17 cellular contexts compared by ENCODE assay signal in the genomic region with DNA sequence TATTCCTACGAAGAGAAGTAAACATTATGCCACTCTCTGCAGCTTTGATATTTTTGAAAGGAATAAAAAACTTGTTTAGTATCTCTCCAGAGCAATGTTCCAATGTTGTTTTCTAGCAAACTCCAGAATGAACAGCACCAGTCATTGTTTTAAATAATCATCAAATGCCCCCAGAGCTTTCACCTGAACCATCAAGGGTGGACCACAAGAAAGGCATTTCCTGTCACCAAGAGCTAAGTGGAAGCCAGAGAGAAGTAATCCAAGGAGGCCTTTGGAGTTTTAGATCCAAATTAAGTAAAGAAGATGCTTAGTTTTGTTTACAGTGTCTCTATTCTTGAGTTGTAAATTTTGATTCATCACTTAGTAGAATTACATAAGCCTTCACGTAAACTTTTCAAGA.
DNase-seq lines count a peak whose midpoint lies in the region; ATAC-seq, FAIRE-seq and TF ChIP-seq lines count a peak whose summit lies in the region.
"Had no signal": no experiment of that assay in that cellular context is flagged by ENCODE, and none has a peak within 500 bp of the region (broad histone marks: within the 10 kb centered on the region; RNA-seq: fewer than 3 reads in every experiment).

No MANE protein-coding gene starts in this region.

- no peaks in the 10 kb centered on the region for H3F3A ChIP-seq in GM23338 (replicated peaks; ENCODE audit: low read depth)

- H4K5ac ChIP-seq in H9 (ENCODE audit: insufficient read length, low read depth, low read length): no peak overlapping the region

- no peak overlapping the region for H3T11ph ChIP-seq in H9 (ENCODE audit: low read length)

- H4K91ac ChIP-seq in H9 (ENCODE audit: insufficient read length, low read depth, low read length): no peak overlapping the region

- H2AFZ ChIP-seq in GM23338 (no peak overlapping the region), H9 (ENCODE audit: low read length) (no peak overlapping the region)

- H3K79me2 ChIP-seq in GM23338 (replicated peaks; ENCODE audit: insufficient read depth) (no peaks in the 10 kb centered on the region), H9 (ENCODE audit: insufficient read depth, low read length) (no peaks in the 10 kb centered on the region)

- no peak overlapping the region for H3K4ac ChIP-seq in H9 (ENCODE audit: low read depth, low read length)

- H3K4me2 ChIP-seq in GM23338 (0 out of 2 replicates have a peak overlapping the region, but pooled peaks have one; percentile 2), H9 (ENCODE audit: insufficient read depth, insufficient read length, low read length) (no peak overlapping the region)

- peak overlapping the region; percentile 29 for H3K27ac Mint-ChIP-seq in CD8-positive, alpha-beta T cell
- H3K27ac Mint-ChIP-seq in GM23338 (no peak overlapping the region), nephron (peak overlapping the region; percentile 33 to 60 (median 39)), H9 (peak overlapping the region in 1 of 3 experiments; percentile 41; a peak in 1 of 7 replicates)

- no peak overlapping the region for H4K8ac ChIP-seq in H9 (replicated peaks; ENCODE audit: insufficient read length, low read depth, low read length)

- H2BK120ac ChIP-seq in H9 (ENCODE audit: low read depth, low read length, poor library complexity, severe bottlenecking): no peak overlapping the region

- H3K9me2 ChIP-seq in GM23338 (ENCODE audit: insufficient read depth): no peaks in the 10 kb centered on the region

- no peaks in the 10 kb centered on the region for H3K9me3 Mint-ChIP-seq in CD8-positive, alpha-beta T cell
- H3K9me3 Mint-ChIP-seq in GM23338: no peaks in the 10 kb centered on the region
- H3K9me3 Mint-ChIP-seq in nephron: no peaks in the 10 kb centered on the region
- H3K9me3 Mint-ChIP-seq in H9: no peaks in the 10 kb centered on the region

- TF ChIP-seq CTCF in CD8-positive, alpha-beta T cell (IDR thresholded peaks at IDR 0.05): no peak
- TF ChIP-seq CTCF in D721Med (IDR thresholded peaks at IDR 0.05; ENCODE audit: insufficient read depth, missing control alignments) (no peak), GM23338 (conservative IDR thresholded peaks at IDR 0.05; ENCODE audit: low read depth in 2 of 2) (no peak), nephron (IDR thresholded peaks at IDR 0.05; ENCODE audit: unreplicated experiment in 3 of 3) (no peak), H9 (conservative IDR thresholded peaks at IDR 0.05) (no peak)

- H3K14ac ChIP-seq in H9 (ENCODE audit: insufficient read depth, low read length): no peak overlapping the region

- no peaks in the 10 kb centered on the region for H3K9me3 ChIP-seq in CD8-positive, alpha-beta T cell (ENCODE audit: low read length)
- no peaks in the 10 kb centered on the region for H3K9me3 ChIP-seq in H9 (ENCODE audit: control insufficient read depth, low read depth, low read length)
- H3K9me3 ChIP-seq: Caco-2 had no signal

- CTCF ChIA-PET in CD8-positive, alpha-beta T cell (lab: Charles Lee): no interaction called here

- ATAC-seq in CD8-positive, alpha-beta T cell: no peak
- no peak for ATAC-seq in GM23338
- ATAC-seq: GM12878, HCT116 had no signal

- no peak for DNase-seq in CD8-positive, alpha-beta T cell
- DNase-seq in D721Med (ENCODE audit: insufficient read length, low spot score): no peak
- peak; percentile 10 for DNase-seq in GM23338 (ENCODE audit: low spot score)
- no peak for DNase-seq in activated CD4-positive, alpha-beta T cell treated with anti-CD3 and anti-CD28 coated beads, Interleukin-2, amount 50 U/mL, for 48 hours
- no peak for DNase-seq in H9
- DNase-seq in GF-D8 (lab: John Stamatoyannopoulos, UW): no peak
- DNase-seq: C1 segment of cervical spinal cord; Caco-2; CD4-positive, alpha-beta memory T cell; DMS 273 treated with DMSO at 0.1 percent for 48 hours; DMS79; H7 had no signal

- H3K23ac ChIP-seq in H9 (ENCODE audit: insufficient read length, low read depth, low read length): no peak overlapping the region

- H3K4me3 ChIP-seq in CD8-positive, alpha-beta T cell (ENCODE audit: low read depth, low read length): no peak overlapping the region
- no peak overlapping the region for H3K4me3 ChIP-seq in GM23338
- H3K4me3 ChIP-seq: GM12878 had no signal

- intact Hi-C loops in CD8-positive, alpha-beta T cell (cut with DNase I, micrococcal nuclease): no loop called here

- no CpG with 5 or more reads among the region's 2 CpGs for whole genome bisulfite sequencing in H9 (ENCODE audit: extremely low coverage, insufficient read length, low lambda C conversion rate)

- peak; percentile 6 for FAIRE-seq in D721Med (lab: Jason Lieb, UNC)
- FAIRE-seq: G401.6, GM12878, H1 had no signal

- no peak overlapping the region for H3K27ac ChIP-seq in CD8-positive, alpha-beta T cell (ENCODE audit: low read depth, low read length)
- H3K27ac ChIP-seq in GM23338 (ENCODE audit: low read depth): no peak overlapping the region
- no peak overlapping the region for H3K27ac ChIP-seq in H9 (ENCODE audit: insufficient read length, low read depth, low read length)

- no peaks in the 10 kb centered on the region for H3K23me2 ChIP-seq in H9 (ENCODE audit: insufficient read length, low read depth, low read length, poor library complexity, severe bottlenecking)

- no peaks in the 10 kb centered on the region for H3K79me1 ChIP-seq in H9 (ENCODE audit: insufficient read depth, low read depth, low read length, poor library complexity, severe bottlenecking)

- peaks cover 36% of the 10 kb centered on the region for H3K36me3 Mint-ChIP-seq in CD8-positive, alpha-beta T cell
- H3K36me3 Mint-ChIP-seq in GM23338 (ENCODE audit: low read depth): no peaks in the 10 kb centered on the region
- H3K36me3 Mint-ChIP-seq in nephron (ENCODE audit: low read depth): no peaks in the 10 kb centered on the region
- no peaks in the 10 kb centered on the region for H3K36me3 Mint-ChIP-seq in H9 (ENCODE audit: insufficient read depth in 1 of 3, low read depth in 3 of 3)

- no peak overlapping the region for H2AK5ac ChIP-seq in H9 (ENCODE audit: insufficient read length, low read length)

- H3K4me3 Mint-ChIP-seq in CD8-positive, alpha-beta T cell: no peak overlapping the region
- H3K4me3 Mint-ChIP-seq in GM23338 (no peak overlapping the region), nephron (no peak overlapping the region), H9 (no peak overlapping the region)
- H3K4me3 Mint-ChIP-seq: CD4-positive, alpha-beta memory T cell had no signal

- H3K36me3 ChIP-seq in CD8-positive, alpha-beta T cell (ENCODE audit: insufficient read depth, low read length): no peaks in the 10 kb centered on the region
- no peaks in the 10 kb centered on the region for H3K36me3 ChIP-seq in GM23338 (ENCODE audit: insufficient read depth)

- no peaks in the 10 kb centered on the region for H3K27me3 ChIP-seq in CD8-positive, alpha-beta T cell (ENCODE audit: insufficient read depth, low read length)
- H3K27me3 ChIP-seq in GM23338 (ENCODE audit: insufficient read depth) (no peaks in the 10 kb centered on the region), H9 (ENCODE audit: insufficient read depth, low read length) (no peaks in the 10 kb centered on the region)

- H2BK20ac ChIP-seq in H9 (ENCODE audit: low read depth, low read length, poor library complexity, severe bottlenecking): no peak overlapping the region

- H3K18ac ChIP-seq in H9 (ENCODE audit: insufficient read length, low read depth, low read length): no peak overlapping the region

- H3K4me1 Mint-ChIP-seq in CD8-positive, alpha-beta T cell (ENCODE audit: low read depth): peaks cover 46% of the 10 kb centered on the region
- H3K4me1 Mint-ChIP-seq in GM23338 (peaks cover 61% of the 10 kb centered on the region), nephron (peaks cover 52% of the 10 kb centered on the region), H9 (peaks cover 55 to 58% of the 10 kb centered on the region in 2 experiments)

- H3K9ac ChIP-seq in H9 (ENCODE audit: extremely low read depth, insufficient read length, low read length): no peak overlapping the region

- H2BK5ac ChIP-seq in H9 (ENCODE audit: insufficient read length, low read length): no peak overlapping the region

- H3K27me3 Mint-ChIP-seq in CD8-positive, alpha-beta T cell (ENCODE audit: low read depth): no peaks in the 10 kb centered on the region
- H3K27me3 Mint-ChIP-seq in GM23338 (ENCODE audit: insufficient read depth, low read depth, poor library complexity) (no peaks in the 10 kb centered on the region), nephron (ENCODE audit: low read depth) (no peaks in the 10 kb centered on the region), H9 (ENCODE audit: low read depth) (no peaks in the 10 kb centered on the region)
- H3K27me3 Mint-ChIP-seq: CD4-positive, alpha-beta memory T cell had no signal

- no peak overlapping the region for H2BK15ac ChIP-seq in H9 (ENCODE audit: low read depth, low read length)

- no peak overlapping the region for H2BK12ac ChIP-seq in H9 (ENCODE audit: insufficient read length, low read depth, low read length)

- H4K20me1 ChIP-seq in GM23338 (replicated peaks; ENCODE audit: insufficient read depth) (no peaks in the 10 kb centered on the region), H9 (ENCODE audit: control insufficient read depth, insufficient read depth, insufficient read length) (no peaks in the 10 kb centered on the region)

- POLR2A ChIA-PET in CD8-positive, alpha-beta T cell (lab: Charles Lee): interaction anchor here (1.1 kb wide), 1 partner anchor 12 kb away, joined by 3 read pairs; no protein-coding TSS in a partner anchor

- H3K56ac ChIP-seq in H9 (ENCODE audit: insufficient read length, low read depth, low read length): no peak overlapping the region

- no peaks in the 10 kb centered on the region for H3K4me1 ChIP-seq in CD8-positive, alpha-beta T cell (ENCODE audit: insufficient read depth, low read length)
- H3K4me1 ChIP-seq in GM23338 (ENCODE audit: insufficient read depth) (peaks cover 45% of the 10 kb centered on the region), H9 (ENCODE audit: insufficient read depth, low read length) (peaks cover 6% of the 10 kb centered on the region; the same call in 1 of the 2 replicates)

TF ChIP-seq in GM23338, 12 proteins besides CTCF, POLR2A, EP300 and RAD21 (continues in another document):
- no peak for TF ChIP-seq NANOG (IDR thresholded peaks at IDR 0.05; ENCODE audit: borderline replicate concordance)
